In the genomic region with DNA sequence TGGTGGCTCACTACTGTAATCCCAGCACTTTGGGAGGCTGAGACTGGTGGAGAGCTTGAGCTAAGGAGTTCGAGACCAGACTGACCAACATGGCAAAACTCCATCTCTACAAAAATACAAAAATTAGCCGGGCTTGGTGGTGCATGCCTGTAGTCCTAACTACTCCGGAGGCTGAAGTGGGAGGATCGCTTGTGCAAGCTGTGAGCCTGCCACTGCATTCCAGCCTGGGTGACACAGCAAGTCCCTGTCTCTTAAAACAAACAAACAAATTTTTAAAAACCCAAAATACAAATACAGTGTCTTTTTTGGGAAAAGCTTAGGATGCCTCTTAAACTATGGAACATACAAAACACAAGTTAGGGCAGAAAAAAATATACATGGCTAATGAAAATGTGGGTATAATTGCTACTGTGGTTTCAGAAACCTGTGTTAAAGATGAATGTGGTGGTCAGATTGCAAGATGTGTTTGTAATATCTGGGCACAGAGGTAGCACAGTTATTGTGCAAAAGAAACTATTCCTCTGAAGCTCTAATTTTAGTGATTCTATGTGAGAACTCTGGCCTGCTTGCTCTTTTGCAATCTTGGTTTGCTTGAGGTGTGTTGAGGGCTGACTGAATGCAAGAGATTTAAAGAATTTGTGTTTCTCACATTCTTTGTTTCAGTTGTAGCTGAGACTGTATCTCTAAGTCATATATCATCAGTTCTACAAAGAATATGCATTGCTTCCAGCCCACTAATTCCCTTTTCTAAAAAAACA, we compare ENCODE assay signal across 17 cellular contexts. TPM values are rescaled to one million over a fixed set of nuclear protein-coding genes. Genes with fewer than 3 reads are reported as not detected.
DNase-seq lines count a peak whose midpoint lies in the region; ATAC-seq and TF ChIP-seq lines count a peak whose summit lies in the region.
"Had no signal": no experiment of that assay in that cellular context is flagged by ENCODE, and none has a peak within 500 bp of the region (broad histone marks: within the 10 kb centered on the region; RNA-seq: fewer than 3 reads in every experiment).

No MANE protein-coding gene starts in this region.

- H3K27ac ChIP-seq in GM23338 (ENCODE audit: low read depth) (no peak overlapping the region), smooth muscle cell (ENCODE audit: low read depth) (peak overlapping the region; percentile 60)
- H3K27ac ChIP-seq: thoracic aorta had no signal

- H3K9me3 Mint-ChIP-seq in GM23338: peaks cover 16% of the 10 kb centered on the region

- H3K4me1 Mint-ChIP-seq in GM23338: peaks cover 18% of the 10 kb centered on the region

- H3K27ac Mint-ChIP-seq in GM23338: no peak overlapping the region

- H3K4me3 Mint-ChIP-seq in GM23338: no peak overlapping the region

- H3K9ac ChIP-seq in smooth muscle cell (ENCODE audit: low read depth): no peak overlapping the region
- H3K9ac ChIP-seq: SK-N-SH had no signal

- H3K27me3 Mint-ChIP-seq in GM23338 (ENCODE audit: insufficient read depth, low read depth, poor library complexity): peaks cover 20% of the 10 kb centered on the region

- WGBS in smooth muscle cell (ENCODE audit: low lambda C conversion rate): 32% methylated on average over 4 of the region's 4 CpGs

- no peaks in the 10 kb centered on the region for H4K20me1 ChIP-seq in GM23338 (replicated peaks; ENCODE audit: insufficient read depth)
- no peaks in the 10 kb centered on the region for H4K20me1 ChIP-seq in smooth muscle cell (ENCODE audit: low read depth)

- DNase-seq in GM23338 (ENCODE audit: low spot score) (peak; percentile 20), RPMI7951 (ENCODE audit: low read depth) (peak; percentile 9), fibroblast of pulmonary artery (ENCODE audit: low read depth) (peak; percentile 44), smooth muscle cell (lab: John Stamatoyannopoulos, UW; ENCODE audit: unreplicated experiment) (no peak), GM20000 (ENCODE audit: low spot score) (no peak), CD1c-positive myeloid dendritic cell (ENCODE audit: extremely low spot score) (no peak)
- DNase-seq: activated CD8-positive, alpha-beta memory T cell treated with anti-CD3 and anti-CD28 coated beads for 24 hours; activated gamma-delta T cell treated with Interleukin-2 at 50 U/mL for 16 hours; GDM1; kidney; NCI-H1092; NCI-H345; SK-N-SH; WERI-Rb-1 had no signal

- H3K27me3 ChIP-seq in GM23338 (ENCODE audit: insufficient read depth) (peaks cover 10% of the 10 kb centered on the region), smooth muscle cell (ENCODE audit: low read depth) (no peaks in the 10 kb centered on the region)

- H3K9me2 ChIP-seq in GM23338 (ENCODE audit: insufficient read depth): no peaks in the 10 kb centered on the region
- H3K9me2 ChIP-seq: SK-N-SH had no signal

- no peaks in the 10 kb centered on the region for H3K9me3 ChIP-seq in smooth muscle cell (replicated peaks; ENCODE audit: low read depth)
- H3K9me3 ChIP-seq: SK-N-SH, thoracic aorta had no signal

- H3K79me2 ChIP-seq in GM23338 (replicated peaks; ENCODE audit: insufficient read depth) (no peaks in the 10 kb centered on the region; the same call in 1 of the 2 replicates), smooth muscle cell (ENCODE audit: low read depth) (no peaks in the 10 kb centered on the region)

- H3K36me3 Mint-ChIP-seq in GM23338 (ENCODE audit: low read depth): peaks cover 18% of the 10 kb centered on the region

- no peaks in the 10 kb centered on the region for H3K36me3 ChIP-seq in GM23338 (ENCODE audit: insufficient read depth)
- H3K36me3 ChIP-seq in smooth muscle cell (ENCODE audit: low read depth): no peaks in the 10 kb centered on the region
- H3K36me3 ChIP-seq: thoracic aorta, WERI-Rb-1 had no signal

- H3K4me1 ChIP-seq in GM23338 (ENCODE audit: insufficient read depth): peaks cover 3% of the 10 kb centered on the region; the same call in 1 of the 2 replicates
- peaks cover 12% of the 10 kb centered on the region for H3K4me1 ChIP-seq in smooth muscle cell (ENCODE audit: low read depth)

- no peaks in the 10 kb centered on the region for H3F3A ChIP-seq in GM23338 (replicated peaks; ENCODE audit: low read depth)
- peaks cover 25% of the 10 kb centered on the region for H3F3A ChIP-seq in smooth muscle cell (ENCODE audit: low read depth)

- H3K4me2 ChIP-seq in GM23338 (no peak overlapping the region), smooth muscle cell (peak overlapping the region; percentile 45)
- H3K4me2 ChIP-seq: SK-N-SH had no signal

- no peak overlapping the region for H2AFZ ChIP-seq in GM23338
- no peak overlapping the region for H2AFZ ChIP-seq in smooth muscle cell (ENCODE audit: low read depth)

- TF ChIP-seq CTCF in GM23338 (conservative IDR thresholded peaks at IDR 0.05; ENCODE audit: low read depth in 2 of 2): no peak
- TF ChIP-seq CTCF in fibroblast of pulmonary artery (IDR thresholded peaks at IDR 0.05; ENCODE audit: low read length, missing control alignments): no peak
- TF ChIP-seq CTCF in smooth muscle cell (IDR thresholded peaks at IDR 0.05; ENCODE audit: borderline replicate concordance, insufficient read depth, poor library complexity, severe bottlenecking): no peak
- TF ChIP-seq CTCF in GM20000 (IDR thresholded peaks at IDR 0.05; ENCODE audit: extremely low read depth, missing control alignments): no peak

- H3K4me3 ChIP-seq in GM23338 (no peak overlapping the region), fibroblast of pulmonary artery (replicated peaks; ENCODE audit: low read depth, low read length) (no peak overlapping the region), smooth muscle cell (no peak overlapping the region)
- H3K4me3 ChIP-seq: thoracic aorta had no signal

- no peak for ATAC-seq in GM23338
- ATAC-seq in HG02973 (IDR thresholded peaks at IDR 0.05; ENCODE audit: unreplicated experiment): no peak

TF ChIP-seq in GM23338, 12 proteins besides CTCF, POLR2A, EP300 and RAD21 (continues in another document):
- TF ChIP-seq EZH2phosphoT487 (IDR thresholded peaks at IDR 0.05; ENCODE audit: unreplicated experiment): no peak

RNA-seq across cellular contexts. Expression of gene HSPA2, which starts 3.9 kb away (rescaled TPM):
- total RNA-seq in GM23338 (2014; rRNA removed; shearing (Covaris generic)): 114 and 130 TPM in 2 replicates
- polyA plus RNA-seq in GM23338 (2016; fragmentation: Nextera tagmentation; extraction: Ambion mirVana): 86.1 and 88.5 TPM in 2 replicates
- total RNA-seq in RPMI7951 (2014; rRNA removed; shearing (Covaris generic)): 10.0 and 11.2 TPM in 2 replicates
- 3.4 and 6.6 TPM in 2 replicates for total RNA-seq in smooth muscle cell
- 5.2 and 6.6 TPM in 2 replicates for polyA plus RNA-seq in smooth muscle cell

RNA-seq across cellular contexts. Expression of gene PPP1R36, which starts 13.1 kb away (rescaled TPM):
- total RNA-seq in GM23338 (2014; rRNA removed; shearing (Covaris generic)): 0.42 TPM in 1 of 2 replicates, not detected in the other
- polyA plus RNA-seq in GM23338 (2016; fragmentation: Nextera tagmentation; extraction: Ambion mirVana): 0.45 and 1.4 TPM in 2 replicates
- total RNA-seq in RPMI7951 (2014; rRNA removed; shearing (Covaris generic)): 0.48 and 0.78 TPM in 2 replicates
- total RNA-seq in smooth muscle cell: 1.9 and 2.0 TPM in 2 replicates
- polyA plus RNA-seq in smooth muscle cell: 2.2 and 3.0 TPM in 2 replicates
- total RNA-seq: glomerular endothelial cell, thoracic aorta had no signal

RNA-seq across cellular contexts. Expression of gene ZBTB1, which starts 32.1 kb away (rescaled TPM):
- total RNA-seq in GM23338 (2014; rRNA removed; shearing (Covaris generic)): 32.5 and 33.0 TPM in 2 replicates
- polyA plus RNA-seq in GM23338 (2016; fragmentation: Nextera tagmentation; extraction: Ambion mirVana): 10.3 and 11.2 TPM in 2 replicates
- 28.0 and 33.0 TPM in 2 replicates for total RNA-seq in RPMI7951 (2014; rRNA removed; shearing (Covaris generic))
- 82.9 and 106 TPM in 2 replicates for total RNA-seq in smooth muscle cell
- 39.7 and 41.3 TPM in 2 replicates for polyA plus RNA-seq in smooth muscle cell

RNA-seq across cellular contexts. Expression of gene ZBTB25, which starts 33.0 kb away (rescaled TPM):
- 8.0 and 8.9 TPM in 2 replicates for total RNA-seq in GM23338 (2014; rRNA removed; shearing (Covaris generic))
- polyA plus RNA-seq in GM23338 (2016; fragmentation: Nextera tagmentation; extraction: Ambion mirVana) (4.1 and 5.8 TPM in 2 replicates), smooth muscle cell (6.9 and 13.3 TPM in 2 replicates)
- total RNA-seq in RPMI7951 (2014; rRNA removed; shearing (Covaris generic)): 3.8 and 8.3 TPM in 2 replicates
- total RNA-seq in smooth muscle cell: 8.9 and 12.5 TPM in 2 replicates

Comparison
In these comparisons a context has a peak if more than half of its experiments do, and no peak if none do; other contexts are left out.
1. DNase-seq: peak in GM23338 (single experiment), RPMI7951 (single experiment) and fibroblast of pulmonary artery (single experiment); none in smooth muscle cell (single experiment), GM20000 (single experiment) and CD1c-positive myeloid dendritic cell (single experiment).